ENCODE assay signal across 24 cellular contexts in genomic region chr5:178104492-178104891, GRCh38. TPM values are rescaled to one million over a fixed set of nuclear protein-coding genes. Genes with fewer than 3 reads are reported as not detected.
DNase-seq lines count a peak whose midpoint lies in the region; ATAC-seq and TF ChIP-seq lines count a peak whose summit lies in the region.
"Had no signal": no experiment of that assay in that cellular context is flagged by ENCODE, and none has a peak within 500 bp of the region (broad histone marks: within the 10 kb centered on the region; RNA-seq: fewer than 3 reads in every experiment).

No MANE protein-coding gene starts in this region.

- no peaks in the 10 kb centered on the region for H3K9me3 ChIP-seq in breast epithelium
- H3K9me3 ChIP-seq in SJCRH30 (replicated peaks): no peaks in the 10 kb centered on the region
- no peaks in the 10 kb centered on the region for H3K9me3 ChIP-seq in MM.1S (replicated peaks; ENCODE audit: insufficient read depth, low read length)
- H3K9me3 ChIP-seq in testis: no peaks in the 10 kb centered on the region
- H3K9me3 ChIP-seq: lower lobe of right lung, sigmoid colon, uterus had no signal

- no peaks in the 10 kb centered on the region for H3K9me3 Mint-ChIP-seq in MCF 10A (ENCODE audit: unreplicated experiment)
- H3K9me3 Mint-ChIP-seq: activated naive CD4-positive, alpha-beta T cell treated with anti-CD3 and anti-CD28 coated beads, Interleukin-2, amount 10 ng/mL, durations not matched to agents 7 days and 5 days; CD4-positive, alpha-beta T cell; effector memory CD8-positive, alpha-beta T cell; IgD-negative memory B cell; T-helper 1 cell treated with Interleukin-12 subunit alpha and Interleukin-12 subunit beta and Interleukin-4 antibody, amounts not matched to agents 30 μg/mL and 1 μg/mL, for 36 hours had no signal

- H2AFZ ChIP-seq in MM.1S (ENCODE audit: low read length): no peak overlapping the region

- H3K4me1 Mint-ChIP-seq in MCF 10A (ENCODE audit: insufficient read depth, unreplicated experiment): peaks cover 27% of the 10 kb centered on the region

- intact Hi-C loops in MCF 10A (cut with micrococcal nuclease): no loop called here
- intact Hi-C loops in breast epithelium (cut with DNase I; ENCODE audit: low total_unique reads): no loop called here
- intact Hi-C loops in testis (cut with DNase I; ENCODE audit: low total_unique reads): no loop called here

- POLR2A ChIA-PET in MCF 10A (lab: Yijun Ruan, JAX): interaction anchor here (0.6 to 1.5 kb wide), 4 partner anchors 15 to 78 kb away, joined by 3 to 4 read pairs (median 3); no protein-coding TSS in a partner anchor

- H3K4me1 ChIP-seq in breast epithelium: peaks cover 0 to 27% of the 10 kb centered on the region in 2 donors
- peaks cover 13% of the 10 kb centered on the region for H3K4me1 ChIP-seq in SJCRH30
- peaks cover 4% of the 10 kb centered on the region; the same call in 1 of the 2 replicates for H3K4me1 ChIP-seq in MM.1S (ENCODE audit: low read length)
- H3K4me1 ChIP-seq in testis: no peaks in the 10 kb centered on the region
- H3K4me1 ChIP-seq: sigmoid colon, uterus had no signal

- 63 to 70% methylated on average over 4 to 5 of the region's 5 CpGs for WGBS in testis, 2 donors

- no peaks in the 10 kb centered on the region for H3K27me3 ChIP-seq in breast epithelium
- H3K27me3 ChIP-seq in SJCRH30: no peaks in the 10 kb centered on the region
- no peaks in the 10 kb centered on the region; the same call in none of the 2 replicates for H3K27me3 ChIP-seq in MM.1S (replicated peaks; ENCODE audit: insufficient read depth, low read length)
- H3K27me3 ChIP-seq in testis: no peaks in the 10 kb centered on the region
- H3K27me3 ChIP-seq: uterus had no signal

- H3K36me3 ChIP-seq in breast epithelium (no peaks in the 10 kb centered on the region), SJCRH30 (no peaks in the 10 kb centered on the region), MM.1S (replicated peaks; ENCODE audit: insufficient read depth, low read length) (no peaks in the 10 kb centered on the region), testis (ENCODE audit: low read depth, missing control alignments) (no peaks in the 10 kb centered on the region)
- H3K36me3 ChIP-seq: lower lobe of right lung, sigmoid colon, uterus had no signal

- in situ Hi-C loops in G401 (cut with HindIII; ENCODE audit: low sequenced_read_pairs): no loop called here

- H3K4me3 Mint-ChIP-seq in MCF 10A (ENCODE audit: unreplicated experiment): no peak overlapping the region
- H3K4me3 Mint-ChIP-seq: activated naive CD4-positive, alpha-beta T cell treated with anti-CD3 and anti-CD28 coated beads, Interleukin-2, amount 10 ng/mL, durations not matched to agents 7 days and 5 days; CD4-positive, alpha-beta T cell; effector memory CD8-positive, alpha-beta T cell; T-helper 1 cell treated with Interleukin-12 subunit alpha and Interleukin-12 subunit beta and Interleukin-4 antibody, amounts not matched to agents 30 μg/mL and 1 μg/mL, for 36 hours had no signal

- DNase-seq in MCF 10A (ENCODE audit: unreplicated experiment) (peak; percentile 46), breast epithelium (ENCODE audit: low spot score in 2 of 2) (no peak), SJCRH30 (peak; percentile 48 to 64), myocyte (ENCODE audit: low read depth) (peak; percentile 73), MM.1S (no peak), testis (no peak), G401 (ENCODE audit: low spot score) (no peak)
- DNase-seq: activated naive CD4-positive, alpha-beta T cell treated with anti-CD3 and anti-CD28 coated beads, Interleukin-2, amount 10 ng/mL, durations not matched to agents 7 days and 5 days; activated T-cell treated with anti-CD3 and anti-CD28 coated beads for 4 hours; effector memory CD8-positive, alpha-beta T cell; head of caudate nucleus; lower lobe of right lung; NCI-H2029 treated with DMSO at 0.1 percent for 48 hours; NCI-H69; SIG-M5; sigmoid colon; stimulated activated CD4-positive, alpha-beta T cell treated with anti-CD3 and anti-CD28 coated beads, Interleukin-2, amount 100 ng/mL, for 24 hours; uterus had no signal

- TF ChIP-seq CTCF in MCF 10A (IDR thresholded peaks at IDR 0.05; ENCODE audit: unreplicated experiment) (no peak), breast epithelium (IDR thresholded peaks at IDR 0.05) (no peak), MM.1S (IDR thresholded peaks at IDR 0.05; ENCODE audit: low read length) (no peak), testis (IDR thresholded peaks at IDR 0.05) (no peak)

- H3K27ac ChIP-seq in breast epithelium (peak overlapping the region in 1 of 2 donors; percentile 50), SJCRH30 (no peak overlapping the region), MM.1S (ENCODE audit: low read length) (no peak overlapping the region), testis (no peak overlapping the region)
- H3K27ac ChIP-seq: HL-60, lower lobe of right lung, sigmoid colon, uterus, VCaP had no signal

- no peak for ATAC-seq in GM19397 (IDR thresholded peaks at IDR 0.05; ENCODE audit: unreplicated experiment)
- ATAC-seq: effector memory CD8-positive, alpha-beta T cell had no signal

- H3K36me3 Mint-ChIP-seq in MCF 10A (ENCODE audit: insufficient read depth, unreplicated experiment): no peaks in the 10 kb centered on the region
- H3K36me3 Mint-ChIP-seq: activated naive CD4-positive, alpha-beta T cell treated with anti-CD3 and anti-CD28 coated beads, Interleukin-2, amount 10 ng/mL, durations not matched to agents 7 days and 5 days; IgD-negative memory B cell had no signal

- H3K4me2 ChIP-seq in MM.1S (ENCODE audit: low read depth, low read length): no peak overlapping the region

- H3F3A ChIP-seq in MM.1S (ENCODE audit: insufficient read depth, low read length): no peaks in the 10 kb centered on the region

- no peaks in the 10 kb centered on the region for H3K27me3 Mint-ChIP-seq in MCF 10A (ENCODE audit: insufficient read depth, unreplicated experiment)
- H3K27me3 Mint-ChIP-seq: CD4-positive, alpha-beta T cell; effector memory CD8-positive, alpha-beta T cell; IgD-negative memory B cell had no signal

- BruUV-seq in MCF 10A (replicated peaks; lab: Mats Ljungman, UMichigan): no TSS peak

- no peaks in the 10 kb centered on the region for H3K9me2 ChIP-seq in MM.1S (replicated peaks; ENCODE audit: insufficient read depth, low read length)

- H4K20me1 ChIP-seq in MM.1S (ENCODE audit: insufficient read depth, low read length): no peaks in the 10 kb centered on the region

- no peaks in the 10 kb centered on the region for H3K79me2 ChIP-seq in MM.1S (ENCODE audit: low read length)

- H3K27ac Mint-ChIP-seq in MCF 10A (ENCODE audit: low read depth, unreplicated experiment): peak overlapping the region; percentile 61
- H3K27ac Mint-ChIP-seq: activated naive CD4-positive, alpha-beta T cell treated with anti-CD3 and anti-CD28 coated beads, Interleukin-2, amount 10 ng/mL, durations not matched to agents 7 days and 5 days; effector memory CD8-positive, alpha-beta T cell; T-helper 1 cell treated with Interleukin-12 subunit alpha and Interleukin-12 subunit beta and Interleukin-4 antibody, amounts not matched to agents 30 μg/mL and 1 μg/mL, for 36 hours had no signal

- TF ChIP-seq POLR2A in breast epithelium (IDR thresholded peaks at IDR 0.05) (no peak), testis (IDR thresholded peaks at IDR 0.05) (no peak)

- CTCF ChIA-PET in MCF 10A (lab: Yijun Ruan, JAX): interaction anchor here (0.6 to 8.7 kb wide), 3 partner anchors 15 to 28 kb away, joined by 4 to 55 read pairs (median 4); no protein-coding TSS in a partner anchor

- H3K4me3 ChIP-seq in breast epithelium (no peak overlapping the region), SJCRH30 (no peak overlapping the region), MM.1S (ENCODE audit: low read length) (no peak overlapping the region), testis (no peak overlapping the region)
- H3K4me3 ChIP-seq: lower lobe of right lung, sigmoid colon, uterus had no signal

- H3K9ac ChIP-seq in MM.1S (ENCODE audit: low read length): no peak overlapping the region

RNA-seq across cellular contexts. Expression of gene N4BP3, which starts 8.8 kb away (rescaled TPM):
- 0.33 and 0.56 TPM in 2 replicates for total RNA-seq in MCF 10A (2022)
- 1 to 10 TPM in 2 of 3 donors, under 1 TPM in 1; 0.32 to 9.8 (median 4.9) TPM for total RNA-seq in breast epithelium
- 43.8 and 45.8 TPM in 2 replicates for total RNA-seq in SJCRH30 (2014; rRNA removed; shearing (Covaris generic))
- total RNA-seq in myocyte: 4.8 and 12.5 TPM in 2 replicates
- polyA plus RNA-seq in myocyte (2012): 1.1 TPM
- 1 to 10 TPM; 3.2 to 3.6 TPM for total RNA-seq in testis
- 1.4 TPM for polyA plus RNA-seq in testis (ENCODE audit: insufficient read depth, low read depth, low replicate concordance)
- 9.3 and 10.4 TPM in 2 replicates for total RNA-seq in G401 (2014; rRNA removed; shearing (Covaris generic))

RNA-seq across cellular contexts. Expression of gene RMND5B, which starts 26.3 kb away (rescaled TPM):
- 53.0 and 56.5 TPM in 2 replicates for total RNA-seq in MCF 10A (2022)
- total RNA-seq in breast epithelium: 10 to 100 TPM; 34.4 to 40.4 (median 36.3) TPM
- total RNA-seq in SJCRH30 (2014; rRNA removed; shearing (Covaris generic)): 24.6 and 24.7 TPM in 2 replicates
- 33.2 and 36.1 TPM in 2 replicates for total RNA-seq in myocyte
- 21.8 TPM for polyA plus RNA-seq in myocyte (2012)
- total RNA-seq in testis: 100 to 1,000 TPM in 1 of 2 donors, 10 to 100 TPM in 1; 73.0 to 102 TPM
- polyA plus RNA-seq in testis (ENCODE audit: insufficient read depth, low read depth, low replicate concordance): 181 TPM
- total RNA-seq in G401 (2014; rRNA removed; shearing (Covaris generic)): 40.5 and 46.0 TPM in 2 replicates

RNA-seq across cellular contexts. Expression of gene NHP2, which starts 49.2 kb away (rescaled TPM):
- total RNA-seq in MCF 10A (2022) (322 and 327 TPM in 2 replicates), breast epithelium (100 to 1,000 TPM; 148 to 256 (median 220) TPM), myocyte (213 and 306 TPM in 2 replicates), testis (100 to 1,000 TPM; 132 to 208 TPM)
- 277 and 303 TPM in 2 replicates for total RNA-seq in SJCRH30 (2014; rRNA removed; shearing (Covaris generic))
- 138 TPM for polyA plus RNA-seq in myocyte (2012)
- polyA plus RNA-seq in testis (ENCODE audit: insufficient read depth, low read depth, low replicate concordance): 105 TPM
- total RNA-seq in G401 (2014; rRNA removed; shearing (Covaris generic)): 280 and 288 TPM in 2 replicates

Comparison
In these comparisons a context has a peak if more than half of its experiments do, and no peak if none do; other contexts are left out.
1. DNase-seq: peak in MCF 10A (single experiment), SJCRH30 (2 of 2) and myocyte (single experiment); none in breast epithelium (0 of 2), MM.1S (single experiment), testis (single experiment) and G401 (single experiment).